Comparison of ENCODE assay signal across 27 cellular contexts in genomic region chr11:37533830-37534229, GRCh38.
"Had no signal": no experiment of that assay in that cellular context is flagged by ENCODE, and none has a peak within 500 bp of the region (broad histone marks: within the 10 kb centered on the region; RNA-seq: fewer than 3 reads in every experiment).

No MANE protein-coding gene starts in this region.

- H3K9me3 ChIP-seq: gastrocnemius medialis, thyroid gland, vagina had no signal

- H3K9ac ChIP-seq: neural progenitor cell, parathyroid adenoma had no signal

- H2AFZ ChIP-seq: neural progenitor cell, parathyroid adenoma had no signal

- ATAC-seq: esophagus mucosa; gastrocnemius medialis; mucosa of descending colon; naive thymus-derived CD4-positive, alpha-beta T cell; sciatic nerve; stimulated activated effector memory CD8-positive, alpha-beta T cell treated with anti-CD3 and anti-CD28 coated beads, Interleukin-12 subunit alpha, Interleukin-12 subunit beta, amount 100 ng/mL, for 72 hours had no signal

- FAIRE-seq: keratinocyte had no signal

- H3K4me3 ChIP-seq: gastrocnemius medialis, lung, mucosa of descending colon, neural progenitor cell, stomach, thyroid gland, vagina had no signal

- H3K4me1 Mint-ChIP-seq: memory B cell; naive thymus-derived CD4-positive, alpha-beta T cell; stimulated activated effector memory CD8-positive, alpha-beta T cell treated with anti-CD3 and anti-CD28 coated beads, Interleukin-12 subunit alpha, Interleukin-12 subunit beta, amount 100 ng/mL, for 72 hours had no signal

- H3K36me3 ChIP-seq: gastrocnemius medialis, neural progenitor cell, stomach, thyroid gland, vagina had no signal

- H3K4me1 ChIP-seq: gastrocnemius medialis, parathyroid adenoma, stomach, thyroid gland, vagina had no signal

- H3K27ac Mint-ChIP-seq: dendritic cell treated with granulocyte-macrophage colony-stimulating factor and Interleukin-4, amounts not matched to agents 40 ng/mL and 50 ng/mL, for 4 days; memory B cell; mesothelial cell of epicardium; naive thymus-derived CD4-positive, alpha-beta T cell; neural progenitor cell; progenitor cell of endocrine pancreas; stimulated activated effector memory CD8-positive, alpha-beta T cell treated with anti-CD3 and anti-CD28 coated beads, Interleukin-12 subunit alpha, Interleukin-12 subunit beta, amount 100 ng/mL, for 72 hours had no signal

- H3K27me3 Mint-ChIP-seq: dendritic cell treated with granulocyte-macrophage colony-stimulating factor and Interleukin-4, amounts not matched to agents 40 ng/mL and 50 ng/mL, for 4 days; memory B cell; naive thymus-derived CD4-positive, alpha-beta T cell; progenitor cell of endocrine pancreas had no signal

- H3K36me3 Mint-ChIP-seq: memory B cell; stimulated activated effector memory CD8-positive, alpha-beta T cell treated with anti-CD3 and anti-CD28 coated beads, Interleukin-12 subunit alpha, Interleukin-12 subunit beta, amount 100 ng/mL, for 72 hours had no signal

- H3K4me3 Mint-ChIP-seq: dendritic cell treated with granulocyte-macrophage colony-stimulating factor and Interleukin-4, amounts not matched to agents 40 ng/mL and 50 ng/mL, for 4 days; endodermal cell; memory B cell; mesothelial cell of epicardium; naive thymus-derived CD4-positive, alpha-beta T cell; nephron; neural progenitor cell; stimulated activated effector memory CD8-positive, alpha-beta T cell treated with anti-CD3 and anti-CD28 coated beads, Interleukin-12 subunit alpha, Interleukin-12 subunit beta, amount 100 ng/mL, for 72 hours had no signal

- DNase-seq: effector CD8-positive, alpha-beta T cell; endodermal cell; foreskin fibroblast; gastrocnemius medialis; head of caudate nucleus; mucosa of descending colon; naive thymus-derived CD4-positive, alpha-beta T cell; stimulated activated CD4-positive, alpha-beta T cell treated with anti-CD3 and anti-CD28 coated beads, Interleukin-2, amount 100 ng/mL, for 24 hours; stimulated activated CD4-positive, alpha-beta T cell treated with anti-CD3 and anti-CD28 coated beads, Interleukin-4, amount 100 ng/mL, for 24 hours; stimulated activated naive CD4-positive, alpha-beta T cell treated with Interleukin-2 at 50 U/mL for 16 hours; stomach; thyroid gland; trophoblast cell had no signal

- H3K79me2 ChIP-seq: parathyroid adenoma had no signal

- H3K27ac ChIP-seq: epithelial cell of prostate, gastrocnemius medialis, neural progenitor cell, parathyroid adenoma, stomach, thyroid gland, vagina had no signal

- H3K27me3 ChIP-seq: gastrocnemius medialis, neural progenitor cell, stomach, thyroid gland, vagina had no signal
